In genomic region chr5:131185523-131186104, GRCh38 we compare ENCODE assay signal across 2 cellular contexts.
TF ChIP-seq lines count a peak whose summit lies in the region.

No MANE protein-coding gene starts in this region.

TF ChIP-seq in HepG2, 621 proteins besides CTCF, POLR2A, EP300 and RAD21:
- TF ChIP-seq HDAC1 (CRISPR knock-in tag; IDR thresholded peaks at IDR 0.05) (no peak), SALL1 (CRISPR knock-in tag; IDR thresholded peaks at IDR 0.05) (peak; percentile 28; the same call in 1 of the 2 replicates), ZNF770 (CRISPR knock-in tag; IDR thresholded peaks at IDR 0.05) (peak; percentile 50; the same call in 1 of the 2 replicates), NR2F6 (IDR thresholded peaks at IDR 0.05) (no peak), NR2F6 (CRISPR knock-in tag; IDR thresholded peaks at IDR 0.05) (0 out of 2 replicates have a peak, but pooled peaks have one; percentile 22), HNRNPH1 (optimal IDR thresholded peaks at IDR 0.05; ENCODE audit: low read depth, low read length) (no peak), NR2F1 (CRISPR knock-in tag; IDR thresholded peaks at IDR 0.05) (peak in 1 of 2 experiments; percentile 39; a peak in 2 of 4 replicates), MAFF (IDR thresholded peaks at IDR 0.05; ENCODE audit: low read depth, low read length) (peak; percentile 96), KLF15 (CRISPR knock-in tag; IDR thresholded peaks at IDR 0.05; ENCODE audit: borderline replicate concordance) (no peak), CEBPG (CRISPR knock-in tag; IDR thresholded peaks at IDR 0.05) (0 out of 2 replicates have a peak, but pooled peaks have one; percentile 26), MAFK (conservative IDR thresholded peaks at IDR 0.05 in 1 of 2, IDR thresholded peaks at IDR 0.05 in 1 of 2; ENCODE audit: low read length in 2 of 2) (peak; percentile 95 to 97), SOX5 (CRISPR knock-in tag; IDR thresholded peaks at IDR 0.05; ENCODE audit: borderline replicate concordance) (peak; percentile 9; the same call in 1 of the 2 replicates), ZNF24 (IDR thresholded peaks at IDR 0.05) (no peak), RARA (CRISPR knock-in tag; IDR thresholded peaks at IDR 0.05) (0 out of 2 replicates have a peak, but pooled peaks have one; percentile 16), HNF4A (CRISPR knock-in tag; IDR thresholded peaks at IDR 0.05) (peak; percentile 31; the same call in 1 of the 2 replicates), ZFYVE20 (CRISPR knock-in tag; IDR thresholded peaks at IDR 0.05; ENCODE audit: borderline replicate concordance, low read depth) (no peak), SOX13 (IDR thresholded peaks at IDR 0.05) (no peak), SOX13 (CRISPR knock-in tag; conservative IDR thresholded peaks at IDR 0.05 in 1 of 2, IDR thresholded peaks at IDR 0.05 in 1 of 2) (peak in 1 of 2 experiments; percentile 46; a peak in 1 of 4 replicates), HOXA5 (CRISPR knock-in tag; IDR thresholded peaks at IDR 0.05) (no peak), REXO4 (CRISPR knock-in tag; IDR thresholded peaks at IDR 0.05; ENCODE audit: borderline replicate concordance) (no peak), SP5 (CRISPR knock-in tag; IDR thresholded peaks at IDR 0.05; ENCODE audit: borderline replicate concordance, low read depth) (peak; percentile 73), SOX6 (IDR thresholded peaks at IDR 0.05) (no peak), SOX6 (CRISPR knock-in tag; IDR thresholded peaks at IDR 0.05) (0 out of 2 replicates have a peak, but pooled peaks have one; percentile 27)
- TF ChIP-seq, protein P1, sequence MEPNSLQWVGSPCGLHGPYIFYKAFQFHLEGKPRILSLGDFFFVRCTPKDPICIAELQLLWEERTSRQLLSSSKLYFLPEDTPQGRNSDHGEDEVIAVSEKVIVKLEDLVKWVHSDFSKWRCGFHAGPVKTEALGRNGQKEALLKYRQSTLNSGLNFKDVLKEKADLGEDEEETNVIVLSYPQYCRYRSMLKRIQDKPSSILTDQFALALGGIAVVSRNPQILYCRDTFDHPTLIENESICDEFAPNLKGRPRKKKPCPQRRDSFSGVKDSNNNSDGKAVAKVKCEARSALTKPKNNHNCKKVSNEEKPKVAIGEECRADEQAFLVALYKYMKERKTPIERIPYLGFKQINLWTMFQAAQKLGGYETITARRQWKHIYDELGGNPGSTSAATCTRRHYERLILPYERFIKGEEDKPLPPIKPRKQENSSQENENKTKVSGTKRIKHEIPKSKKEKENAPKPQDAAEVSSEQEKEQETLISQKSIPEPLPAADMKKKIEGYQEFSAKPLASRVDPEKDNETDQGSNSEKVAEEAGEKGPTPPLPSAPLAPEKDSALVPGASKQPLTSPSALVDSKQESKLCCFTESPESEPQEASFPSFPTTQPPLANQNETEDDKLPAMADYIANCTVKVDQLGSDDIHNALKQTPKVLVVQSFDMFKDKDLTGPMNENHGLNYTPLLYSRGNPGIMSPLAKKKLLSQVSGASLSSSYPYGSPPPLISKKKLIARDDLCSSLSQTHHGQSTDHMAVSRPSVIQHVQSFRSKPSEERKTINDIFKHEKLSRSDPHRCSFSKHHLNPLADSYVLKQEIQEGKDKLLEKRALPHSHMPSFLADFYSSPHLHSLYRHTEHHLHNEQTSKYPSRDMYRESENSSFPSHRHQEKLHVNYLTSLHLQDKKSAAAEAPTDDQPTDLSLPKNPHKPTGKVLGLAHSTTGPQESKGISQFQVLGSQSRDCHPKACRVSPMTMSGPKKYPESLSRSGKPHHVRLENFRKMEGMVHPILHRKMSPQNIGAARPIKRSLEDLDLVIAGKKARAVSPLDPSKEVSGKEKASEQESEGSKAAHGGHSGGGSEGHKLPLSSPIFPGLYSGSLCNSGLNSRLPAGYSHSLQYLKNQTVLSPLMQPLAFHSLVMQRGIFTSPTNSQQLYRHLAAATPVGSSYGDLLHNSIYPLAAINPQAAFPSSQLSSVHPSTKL (CRISPR knock-in tag; IDR thresholded peaks at IDR 0.05) = peak; percentile 50; the same call in 1 of the 2 replicates
- TF ChIP-seq, protein P2, sequence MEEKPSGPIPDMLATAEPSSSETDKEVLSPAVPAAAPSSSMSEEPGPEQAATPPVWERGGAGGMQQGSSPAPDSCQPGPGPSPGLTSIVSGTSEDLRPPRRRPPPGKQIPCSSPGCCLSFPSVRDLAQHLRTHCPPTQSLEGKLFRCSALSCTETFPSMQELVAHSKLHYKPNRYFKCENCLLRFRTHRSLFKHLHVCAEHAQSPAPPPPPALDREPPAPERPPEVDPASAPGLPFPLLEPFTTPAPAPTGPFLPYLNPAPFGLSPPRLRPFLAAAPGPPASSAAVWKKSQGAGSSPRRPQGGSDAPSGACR (CRISPR knock-in tag; IDR thresholded peaks at IDR 0.05) = no peak

TF ChIP-seq in H1, 55 proteins besides CTCF, POLR2A, EP300 and RAD21:
- no peak for TF ChIP-seq PHF8 (conservative IDR thresholded peaks at IDR 0.05; ENCODE audit: low read depth, low read length)
- TF ChIP-seq MAFK (IDR thresholded peaks at IDR 0.05; ENCODE audit: low read depth, low read length) = peak; percentile 19; the same call in 1 of the 2 replicates
- TF ChIP-seq CBX8 (IDR thresholded peaks at IDR 0.05; ENCODE audit: borderline replicate concordance, low read depth, low read length) = no peak
